Comparison of ENCODE assay signal across 21 cellular contexts in genomic region chr3:63142681-63143080, GRCh38.
DNase-seq lines count a peak whose midpoint lies in the region; ATAC-seq and TF ChIP-seq lines count a peak whose summit lies in the region.
"Had no signal": no experiment of that assay in that cellular context is flagged by ENCODE, and none has a peak within 500 bp of the region (broad histone marks: within the 10 kb centered on the region; RNA-seq: fewer than 3 reads in every experiment).

No MANE protein-coding gene starts in this region.

- no peak overlapping the region for H3K4me3 Mint-ChIP-seq in neural crest cell
- H3K4me3 Mint-ChIP-seq: B cell had no signal

- intact Hi-C loops in psoas muscle (cut with DNase I), result no loop called here

- H3K27me3 Mint-ChIP-seq in neural crest cell (ENCODE audit: low read depth), result peaks cover 13% of the 10 kb centered on the region
- H3K27me3 Mint-ChIP-seq: B cell had no signal

- peaks cover 5% of the 10 kb centered on the region for H3K4me1 Mint-ChIP-seq in neural crest cell
- H3K4me1 Mint-ChIP-seq: B cell had no signal

- peak; percentile 16 for DNase-seq in NCI-H82 (lab: John Stamatoyannopoulos, UW)
- no peak for DNase-seq in NCI-H82 treated with DMSO at 0.1 percent for 48 hours (lab: John Stamatoyannopoulos, UW; ENCODE audit: unreplicated experiment)
- no peak for DNase-seq in WERI-Rb-1
- DNase-seq in neural crest cell (ENCODE audit: low read depth, low spot score), result no peak
- no peak for DNase-seq in NCI-H187 (lab: John Stamatoyannopoulos, UW)
- no peak for DNase-seq in psoas muscle
- DNase-seq: DND-41, GM23248, HCEC 1CT, KG1, NCI-H1105, NCI-H146, NCI-H2081, NCI-H2171, NCI-H345, NCI-H524, NCI-H774 had no signal

- H3K36me3 Mint-ChIP-seq in neural crest cell (ENCODE audit: low read depth), result no peaks in the 10 kb centered on the region

- no peaks in the 10 kb centered on the region for H3K4me1 ChIP-seq in psoas muscle

- 49 to 52% (median 50%) methylated on average over 2 of the region's 2 CpGs for WGBS in psoas muscle, 3 donors

- no peaks in the 10 kb centered on the region for H3K36me3 ChIP-seq in WERI-Rb-1
- H3K36me3 ChIP-seq in psoas muscle (ENCODE audit: insufficient read depth in 1 of 2, low read depth in 1 of 2), result no peaks in the 10 kb centered on the region

- peaks cover 4% of the 10 kb centered on the region for H3K9me3 Mint-ChIP-seq in neural crest cell

- TF ChIP-seq CTCF in GM12872 (IDR thresholded peaks at IDR 0.05; ENCODE audit: insufficient read depth, low read depth, low read length) (0 out of 3 replicates have a peak, but pooled peaks have one; percentile 25), WERI-Rb-1 (IDR thresholded peaks at IDR 0.05; ENCODE audit: low read depth, low read length) (peak; percentile 23; the same call in 1 of the 2 replicates), neural crest cell (conservative IDR thresholded peaks at IDR 0.05) (peak; percentile 33), psoas muscle (IDR thresholded peaks at IDR 0.05) (no peak)

- no peak overlapping the region for H3K27ac Mint-ChIP-seq in neural crest cell (ENCODE audit: unreplicated experiment)
- H3K27ac Mint-ChIP-seq: B cell had no signal

- no peaks in the 10 kb centered on the region for H3K9me3 ChIP-seq in WERI-Rb-1 (ENCODE audit: severe bottlenecking)
- no peaks in the 10 kb centered on the region for H3K9me3 ChIP-seq in psoas muscle

- H3K4me3 ChIP-seq in WERI-Rb-1 (ENCODE audit: low read depth, low read length) (no peak overlapping the region), psoas muscle (no peak overlapping the region)
- H3K4me3 ChIP-seq: GM23248 had no signal

- no peak for ATAC-seq in HG03432 (IDR thresholded peaks at IDR 0.05; ENCODE audit: unreplicated experiment)
- ATAC-seq in psoas muscle, result no peak

- H3K27me3 ChIP-seq in WERI-Rb-1 (ENCODE audit: insufficient read depth, low read depth, severe bottlenecking) (no peaks in the 10 kb centered on the region), psoas muscle (ENCODE audit: insufficient read depth in 3 of 3, low read length in 2 of 3) (no peaks in the 10 kb centered on the region)

- H3K27ac ChIP-seq in WERI-Rb-1 (no peak overlapping the region), psoas muscle (no peak overlapping the region)
- H3K27ac ChIP-seq: GM23248, HL-60 had no signal
